Comparison of ENCODE assay signal across 9 cellular contexts in the genomic region with DNA sequence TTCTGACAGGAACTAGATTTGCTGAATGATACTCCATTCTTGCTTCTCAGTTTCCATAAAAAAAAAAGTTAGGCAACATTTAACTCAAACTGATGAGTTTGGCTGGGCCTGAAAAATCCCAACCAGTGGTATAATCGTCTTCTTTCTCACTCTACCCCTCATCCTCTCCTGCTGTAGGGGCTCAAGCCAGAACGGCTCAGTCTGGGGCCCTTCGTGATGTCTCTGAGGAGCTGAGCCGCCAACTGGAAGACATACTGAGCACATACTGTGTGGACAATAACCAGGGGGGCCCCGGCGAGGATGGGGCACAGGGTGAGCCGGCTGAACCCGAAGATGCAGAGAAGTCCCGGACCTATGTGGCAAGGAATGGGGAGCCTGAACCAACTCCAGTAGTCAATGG. TPM values are rescaled to one million over a fixed set of nuclear protein-coding genes. Genes with fewer than 3 reads are reported as not detected.
DNase-seq lines count a peak whose midpoint lies in the region; ATAC-seq and TF ChIP-seq lines count a peak whose summit lies in the region.
"Had no signal": no experiment of that assay in that cellular context is flagged by ENCODE, and none has a peak within 500 bp of the region (broad histone marks: within the 10 kb centered on the region; RNA-seq: fewer than 3 reads in every experiment).

No MANE protein-coding gene starts in this region.

- H3K27ac ChIP-seq in GM23338 (ENCODE audit: low read depth) (no peak overlapping the region), skeletal muscle tissue (ENCODE audit: low read depth, low read length) (peak overlapping the region; percentile 96)

- peaks cover 29% of the 10 kb centered on the region for H3F3A ChIP-seq in GM23338 (replicated peaks; ENCODE audit: low read depth)

- no peaks in the 10 kb centered on the region for H3K9me3 ChIP-seq in T-helper 17 cell (ENCODE audit: control insufficient read depth, low read length, poor library complexity, severe bottlenecking)
- no peaks in the 10 kb centered on the region for H3K9me3 ChIP-seq in skeletal muscle tissue (ENCODE audit: control insufficient read depth in 3 of 3, low read length in 3 of 3)

- no peaks in the 10 kb centered on the region for H3K27me3 ChIP-seq in GM23338 (ENCODE audit: insufficient read depth)
- H3K27me3 ChIP-seq in skeletal muscle tissue (ENCODE audit: control insufficient read depth in 3 of 3, insufficient read depth in 3 of 3, low read length in 3 of 3): no peaks in the 10 kb centered on the region

- H3K27ac Mint-ChIP-seq in GM23338: peak overlapping the region; percentile 88; the same call in 1 of the 2 replicates
- H3K27ac Mint-ChIP-seq in T-helper 17 cell: peak overlapping the region; percentile 90

- peak overlapping the region; percentile 97 for H3K4me2 ChIP-seq in GM23338

- H3K36me3 ChIP-seq in GM23338 (ENCODE audit: insufficient read depth) (peaks cover 23% of the 10 kb centered on the region), skeletal muscle tissue (ENCODE audit: control insufficient read depth in 3 of 3, insufficient read depth in 3 of 3, low read length in 3 of 3) (peaks cover 15 to 26% (median 23%) of the 10 kb centered on the region in 3 donors)

- peaks cover 54% of the 10 kb centered on the region for H3K79me2 ChIP-seq in GM23338 (replicated peaks; ENCODE audit: insufficient read depth)

- peak overlapping the region; percentile 93 for H3K4me3 ChIP-seq in GM23338
- H3K4me3 ChIP-seq in fibroblast of pulmonary artery (replicated peaks; ENCODE audit: low read depth, low read length): peak overlapping the region; percentile 77
- H3K4me3 ChIP-seq in skeletal muscle tissue (ENCODE audit: low read length in 3 of 3): peak overlapping the region; percentile 80 to 88 (median 83)

- no peak for ATAC-seq in GM23338
- no peak for ATAC-seq in T-helper 17 cell

- DNase-seq in GM23338 (ENCODE audit: low spot score) (no peak), T-helper 17 cell (no peak), fibroblast of pulmonary artery (ENCODE audit: low read depth) (no peak), NCI-H2107 (lab: John Stamatoyannopoulos, UW) (no peak), OCI-M1 (lab: John Stamatoyannopoulos, UW) (no peak), middle frontal gyrus (ENCODE audit: extremely low spot score, low spot score) (no peak), NCI-H82 (lab: John Stamatoyannopoulos, UW) (no peak)
- DNase-seq: amniotic stem cell had no signal

- peaks cover 28% of the 10 kb centered on the region for H4K20me1 ChIP-seq in GM23338 (replicated peaks; ENCODE audit: insufficient read depth)

- H3K4me1 ChIP-seq in GM23338 (ENCODE audit: insufficient read depth) (peaks cover 30% of the 10 kb centered on the region), skeletal muscle tissue (ENCODE audit: control insufficient read depth in 3 of 3, insufficient read depth in 3 of 3, low read length in 3 of 3) (peaks cover 39 to 46% (median 40%) of the 10 kb centered on the region in 3 donors)

- H3K9me2 ChIP-seq in GM23338 (ENCODE audit: insufficient read depth): no peaks in the 10 kb centered on the region

- H2AFZ ChIP-seq in GM23338: no peak overlapping the region

- H3K9me3 Mint-ChIP-seq in GM23338: no peaks in the 10 kb centered on the region

- H3K27me3 Mint-ChIP-seq in GM23338 (ENCODE audit: insufficient read depth, low read depth, poor library complexity) (peaks cover 14% of the 10 kb centered on the region), T-helper 17 cell (no peaks in the 10 kb centered on the region)

- H3K36me3 Mint-ChIP-seq in GM23338 (ENCODE audit: low read depth): peaks cover 55% of the 10 kb centered on the region
- H3K36me3 Mint-ChIP-seq in T-helper 17 cell (ENCODE audit: low read depth): peaks cover 11% of the 10 kb centered on the region

- H3K4me1 Mint-ChIP-seq in GM23338: peaks cover 40% of the 10 kb centered on the region
- peaks cover 37% of the 10 kb centered on the region for H3K4me1 Mint-ChIP-seq in T-helper 17 cell

- TF ChIP-seq CTCF in GM23338 (conservative IDR thresholded peaks at IDR 0.05; ENCODE audit: low read depth in 2 of 2) (no peak), fibroblast of pulmonary artery (IDR thresholded peaks at IDR 0.05; ENCODE audit: low read length, missing control alignments) (no peak)

- peak overlapping the region; percentile 95 for H3K4me3 Mint-ChIP-seq in GM23338
- H3K4me3 Mint-ChIP-seq in T-helper 17 cell: peak overlapping the region; percentile 95

- H3K9ac ChIP-seq in skeletal muscle tissue (ENCODE audit: low read depth in 1 of 3, low read length in 3 of 3): peak overlapping the region; percentile 89 to 97 (median 92)

TF ChIP-seq in GM23338, 12 proteins besides CTCF, POLR2A, EP300 and RAD21:
- no peak for TF ChIP-seq REST (IDR thresholded peaks at IDR 0.05; ENCODE audit: unreplicated experiment)

RNA-seq across cellular contexts. Expression of gene TXLNA, which starts 1.6 kb away (rescaled TPM):
- 45.2 and 52.1 TPM in 2 replicates for total RNA-seq in GM23338 (2014; rRNA removed; shearing (Covaris generic))
- polyA plus RNA-seq in GM23338 (2016; fragmentation: Nextera tagmentation; extraction: Ambion mirVana): 13.2 and 15.2 TPM in 2 replicates
- total RNA-seq in T-helper 17 cell (10 to 100 TPM; 22.9 to 24.6 TPM), skeletal muscle tissue (30.8 TPM)

RNA-seq across cellular contexts. Expression of gene CCDC28B, which starts 19.3 kb away (rescaled TPM):
- 8.6 and 8.7 TPM in 2 replicates for total RNA-seq in GM23338 (2014; rRNA removed; shearing (Covaris generic))
- polyA plus RNA-seq in GM23338 (2016; fragmentation: Nextera tagmentation; extraction: Ambion mirVana): 35.2 and 39.7 TPM in 2 replicates
- total RNA-seq in T-helper 17 cell: 1 to 10 TPM; 4.7 to 4.9 TPM
- total RNA-seq in skeletal muscle tissue: 58.5 TPM

RNA-seq across cellular contexts. Expression of gene IQCC, which starts 24.4 kb away (rescaled TPM):
- total RNA-seq in GM23338 (2014; rRNA removed; shearing (Covaris generic)): 3.5 and 3.8 TPM in 2 replicates
- polyA plus RNA-seq in GM23338 (2016; fragmentation: Nextera tagmentation; extraction: Ambion mirVana): 1.7 and 2.5 TPM in 2 replicates
- total RNA-seq in T-helper 17 cell (1 to 10 TPM; 3.2 to 4.1 TPM), skeletal muscle tissue (2.6 TPM)

RNA-seq across cellular contexts. Expression of gene DCDC2B, which starts 27.8 kb away (rescaled TPM):
- not detected in 2 replicates for total RNA-seq in GM23338 (2014; rRNA removed; shearing (Covaris generic))
- 0.21 and 0.42 TPM in 2 replicates for polyA plus RNA-seq in GM23338 (2016; fragmentation: Nextera tagmentation; extraction: Ambion mirVana)
- total RNA-seq in T-helper 17 cell (not detected), skeletal muscle tissue (not detected)

RNA-seq across cellular contexts. Expression of gene TMEM234, which starts 41.1 kb away (rescaled TPM):
- total RNA-seq in GM23338 (2014; rRNA removed; shearing (Covaris generic)): 4.7 and 7.7 TPM in 2 replicates
- 8.1 and 8.2 TPM in 2 replicates for polyA plus RNA-seq in GM23338 (2016; fragmentation: Nextera tagmentation; extraction: Ambion mirVana)
- total RNA-seq in T-helper 17 cell: 10 to 100 TPM; 13.1 to 18.8 TPM
- total RNA-seq in skeletal muscle tissue: 10.4 TPM
